ENCODE assay signal across 9 cellular contexts in genomic region chr17:35368086-35368824, GRCh38. TPM values are rescaled to one million over a fixed set of nuclear protein-coding genes. Genes with fewer than 3 reads are reported as not detected.
DNase-seq lines count a peak whose midpoint lies in the region; ATAC-seq and TF ChIP-seq lines count a peak whose summit lies in the region.
"Had no signal": no experiment of that assay in that cellular context is flagged by ENCODE, and none has a peak within 500 bp of the region (broad histone marks: within the 10 kb centered on the region; RNA-seq: fewer than 3 reads in every experiment).

No MANE protein-coding gene starts in this region.

- H3K36me3 Mint-ChIP-seq in GM23338 (ENCODE audit: low read depth) = no peaks in the 10 kb centered on the region; the same call in 2 of the 3 replicates
- H3K36me3 Mint-ChIP-seq in effector memory CD8-positive, alpha-beta T cell (ENCODE audit: insufficient read depth) = peaks cover 25% of the 10 kb centered on the region
- peaks cover 14% of the 10 kb centered on the region for H3K36me3 Mint-ChIP-seq in chondrocyte (ENCODE audit: low read depth)

- peak; percentile 41 for DNase-seq in GM23338 (ENCODE audit: low spot score)
- DNase-seq in Kasumi-1 (lab: John Stamatoyannopoulos, UW) = peak; percentile 53 to 67
- DNase-seq in effector memory CD8-positive, alpha-beta T cell = peak; percentile 30 to 33 (median 31)
- DNase-seq in NCI-H510A (lab: John Stamatoyannopoulos, UW) = no peak
- no peak for DNase-seq in chondrocyte (ENCODE audit: low spot score)
- DNase-seq in stimulated activated CD4-positive, alpha-beta T cell treated with anti-CD3 and anti-CD28 coated beads, Interleukin-2, amount 100 ng/mL, for 24 hours = no peak
- no peak for DNase-seq in neuronal stem cell (ENCODE audit: low spot score)

- no peak overlapping the region for H3K4ac ChIP-seq in neuronal stem cell (ENCODE audit: low read length)

- H3K9me3 Mint-ChIP-seq in GM23338 (peaks cover 5% of the 10 kb centered on the region; the same call in 1 of the 3 replicates), chondrocyte (ENCODE audit: low read depth) (peaks cover 24% of the 10 kb centered on the region)
- H3K9me3 Mint-ChIP-seq in effector memory CD8-positive, alpha-beta T cell = peaks cover 0 to 1% of the 10 kb centered on the region in 2 donors

- H4K91ac ChIP-seq in neuronal stem cell (ENCODE audit: low read depth, low read length, poor library complexity) = no peak overlapping the region

- H3F3A ChIP-seq in GM23338 (replicated peaks; ENCODE audit: low read depth) = no peaks in the 10 kb centered on the region

- no peak overlapping the region for H2AK5ac ChIP-seq in neuronal stem cell (ENCODE audit: low read depth, low read length)

- no peak overlapping the region for H3K14ac ChIP-seq in neuronal stem cell (ENCODE audit: low read length)

- H3K4me3 ChIP-seq in GM23338 = no peak overlapping the region
- H3K4me3 ChIP-seq in neuronal stem cell (ENCODE audit: low read length in 2 of 2) = no peak overlapping the region
- H3K4me3 ChIP-seq: SJSA1 had no signal

- H3K79me1 ChIP-seq in neuronal stem cell (ENCODE audit: low read depth, low read length) = no peaks in the 10 kb centered on the region

- H3K27me3 Mint-ChIP-seq in GM23338 (ENCODE audit: insufficient read depth, low read depth, poor library complexity) (peaks cover 33% of the 10 kb centered on the region), chondrocyte (ENCODE audit: low read depth) (peaks cover 50% of the 10 kb centered on the region)
- H3K27me3 Mint-ChIP-seq in effector memory CD8-positive, alpha-beta T cell = no peaks in the 10 kb centered on the region

- no peak overlapping the region for H3K18ac ChIP-seq in neuronal stem cell (ENCODE audit: low read length)

- no peak overlapping the region for H3K27ac ChIP-seq in GM23338 (ENCODE audit: low read depth)
- no peak overlapping the region for H3K27ac ChIP-seq in neuronal stem cell (replicated peaks; ENCODE audit: low read length)
- H3K27ac ChIP-seq: SJSA1 had no signal

- 0 out of 2 replicates have a peak overlapping the region, but pooled peaks have one; percentile 11 for H3K4me2 ChIP-seq in GM23338
- no peak overlapping the region for H3K4me2 ChIP-seq in neuronal stem cell (ENCODE audit: insufficient read depth, low read length, poor library complexity, severe bottlenecking)

- no peaks in the 10 kb centered on the region for H3K36me3 ChIP-seq in GM23338 (ENCODE audit: insufficient read depth)
- H3K36me3 ChIP-seq in neuronal stem cell (replicated peaks in 1 of 2; ENCODE audit: control insufficient read depth in 2 of 2, insufficient read depth in 2 of 2, low read length in 2 of 2) = no peaks in the 10 kb centered on the region

- no peak overlapping the region for H2BK5ac ChIP-seq in neuronal stem cell (ENCODE audit: low read length)

- no peak overlapping the region for H2BK120ac ChIP-seq in neuronal stem cell (ENCODE audit: low read depth, low read length)

- no CpG with 5 or more reads among the region's 4 CpGs for WGBS in neuronal stem cell (ENCODE audit: extremely low coverage in 2 of 2, insufficient read length in 2 of 2, insufficient replicate concordance in 1 of 2), 2 donors

- H3K9me3 ChIP-seq in neuronal stem cell (replicated peaks in 1 of 2; ENCODE audit: control insufficient read depth in 2 of 2, insufficient read depth in 1 of 2, low read depth in 1 of 2, low read length in 2 of 2) = no peaks in the 10 kb centered on the region
- H3K9me3 ChIP-seq: SJSA1 had no signal

- ATAC-seq in GM18858 (IDR thresholded peaks at IDR 0.05; ENCODE audit: unreplicated experiment) = peak; percentile 85
- ATAC-seq in GM23338 = peak; percentile 89
- ATAC-seq in effector memory CD8-positive, alpha-beta T cell (replicated peaks) = peak; percentile 93

- H3K27ac Mint-ChIP-seq in GM23338 = no peak overlapping the region
- peak overlapping the region; percentile 65 to 76 for H3K27ac Mint-ChIP-seq in effector memory CD8-positive, alpha-beta T cell
- no peak overlapping the region for H3K27ac Mint-ChIP-seq in chondrocyte (ENCODE audit: unreplicated experiment)

- no peak for TF ChIP-seq CTCF in GM23338 (conservative IDR thresholded peaks at IDR 0.05; ENCODE audit: low read depth in 2 of 2)
- no peak for TF ChIP-seq CTCF in chondrocyte (IDR thresholded peaks at IDR 0.05)

- H2BK15ac ChIP-seq in neuronal stem cell (ENCODE audit: low read length) = no peak overlapping the region

- peaks cover 11% of the 10 kb centered on the region for H3K4me1 Mint-ChIP-seq in GM23338
- peaks cover 52 to 65% of the 10 kb centered on the region in 2 donors for H3K4me1 Mint-ChIP-seq in effector memory CD8-positive, alpha-beta T cell (ENCODE audit: low read depth in 2 of 2)
- H3K4me1 Mint-ChIP-seq in chondrocyte (ENCODE audit: low read depth) = peaks cover 8% of the 10 kb centered on the region

- H3K4me1 ChIP-seq in GM23338 (ENCODE audit: insufficient read depth) (peaks cover 12% of the 10 kb centered on the region), neuronal stem cell (ENCODE audit: control insufficient read depth in 2 of 2, insufficient read depth in 1 of 2, low read depth in 1 of 2, low read length in 2 of 2) (peaks cover 0 to 4% of the 10 kb centered on the region in 2 donors)
- H3K4me1 ChIP-seq: SJSA1 had no signal

- H3K4me3 Mint-ChIP-seq in GM23338 (no peak overlapping the region), chondrocyte (ENCODE audit: unreplicated experiment) (no peak overlapping the region)
- H3K4me3 Mint-ChIP-seq in effector memory CD8-positive, alpha-beta T cell = peak overlapping the region; percentile 47 to 58

- H4K20me1 ChIP-seq in GM23338 (replicated peaks; ENCODE audit: insufficient read depth) = no peaks in the 10 kb centered on the region

- H3K9me2 ChIP-seq in GM23338 (ENCODE audit: insufficient read depth) = no peaks in the 10 kb centered on the region

- H3K23ac ChIP-seq in neuronal stem cell (ENCODE audit: low read depth, low read length, poor library complexity) = no peak overlapping the region

- H2BK12ac ChIP-seq in neuronal stem cell (ENCODE audit: low read length) = no peak overlapping the region

- H2AFZ ChIP-seq in GM23338 (peak overlapping the region; percentile 61), neuronal stem cell (ENCODE audit: low read length) (no peak overlapping the region)

- no peak overlapping the region for H3K9ac ChIP-seq in neuronal stem cell (ENCODE audit: low read depth, low read length, poor library complexity)

- peaks cover 100% of the 10 kb centered on the region for H3K27me3 ChIP-seq in GM23338 (ENCODE audit: insufficient read depth)
- H3K27me3 ChIP-seq in neuronal stem cell (ENCODE audit: control insufficient read depth in 3 of 3, insufficient read depth in 3 of 3, low read depth in 1 of 3, low read length in 3 of 3) = peaks cover 0 to 45% (median 8%) of the 10 kb centered on the region in 3 experiments
- H3K27me3 ChIP-seq: SJSA1 had no signal

- H4K8ac ChIP-seq in neuronal stem cell (ENCODE audit: low read depth, low read length) = no peak overlapping the region

- no peaks in the 10 kb centered on the region for H3K79me2 ChIP-seq in GM23338 (replicated peaks; ENCODE audit: insufficient read depth)

RNA-seq across cellular contexts. Expression of gene SLFN11, which starts 5.2 kb away (rescaled TPM):
- total RNA-seq in GM23338 (2014; rRNA removed; shearing (Covaris generic)) = 0.04 TPM in 1 of 2 replicates, not detected in the other
- 0.19 TPM in 1 of 2 replicates, not detected in the other for polyA plus RNA-seq in GM23338 (2016; fragmentation: Nextera tagmentation; extraction: Ambion mirVana)
- 15.2 to 19.0 TPM (median 18.2 TPM) in 3 replicates for total RNA-seq in chondrocyte
- 0.07 TPM for polyA plus RNA-seq in neuronal stem cell (2013, experiment 1 of 2)
- polyA plus RNA-seq in neuronal stem cell (2013, experiment 2 of 2) = 0.08 TPM

Comparison
In these comparisons a context has a peak if more than half of its experiments do, and no peak if none do; other contexts are left out.
1. DNase-seq: peak in GM23338 (single experiment), Kasumi-1 (2 of 2) and effector memory CD8-positive, alpha-beta T cell (3 of 3); none in NCI-H510A (single experiment), chondrocyte (single experiment), stimulated activated CD4-positive, alpha-beta T cell treated with anti-CD3 and anti-CD28 coated beads, Interleukin-2, amount 100 ng/mL, for 24 hours (0 of 2) and neuronal stem cell (single experiment).
2. H3K27ac Mint-ChIP-seq: peak in effector memory CD8-positive, alpha-beta T cell (2 of 2); none in GM23338 (single experiment) and chondrocyte (single experiment).
3. H3K4me3 Mint-ChIP-seq: peak in effector memory CD8-positive, alpha-beta T cell (2 of 2); none in GM23338 (single experiment) and chondrocyte (single experiment).
4. RNA of gene SLFN11, which starts 5.2 kb away (total RNA-seq): 15.2 to 19.0 TPM in chondrocyte; 0.04 TPM in GM23338; every median in the first group is over 10 times any median in the second.
5. Peak in every context shown above with its lines, with median percentiles within 50 percentile points of each other: ATAC-seq.